8 cellular contexts compared by ENCODE assay signal in genomic region chr19:21505459-21506393, GRCh38. TPM values are rescaled to one million over a fixed set of nuclear protein-coding genes. Genes with fewer than 3 reads are reported as not detected.
DNase-seq lines count a peak whose midpoint lies in the region; ATAC-seq and TF ChIP-seq lines count a peak whose summit lies in the region.

Gene ZNF429 (plus strand): TSS chr19:21505602. CDS start chr19:21505772, 170 bp downstream.

- TF ChIP-seq CTCF in GM12865 (IDR thresholded peaks at IDR 0.05; ENCODE audit: insufficient read depth, low read depth, low read length, missing control alignments) = no peak
- TF ChIP-seq CTCF in type B pancreatic cell (conservative IDR thresholded peaks at IDR 0.05) = no peak

- peaks cover 35% of the 10 kb centered on the region for H3K36me3 Mint-ChIP-seq in type B pancreatic cell

- peak; percentile 100 for ATAC-seq in HG02763 (IDR thresholded peaks at IDR 0.05; ENCODE audit: unreplicated experiment)
- ATAC-seq in left cardiac atrium = peak; percentile 100

- no peaks in the 10 kb centered on the region for H3K9me3 Mint-ChIP-seq in type B pancreatic cell

- peak within 1 kb of the TSS; percentile 99 for H3K27ac Mint-ChIP-seq in type B pancreatic cell

- H3K27me3 Mint-ChIP-seq in type B pancreatic cell = no peaks in the 10 kb centered on the region

- intact Hi-C loops in left cardiac atrium (cut with DNase I) = no loop called here
- intact Hi-C loops in posterior cingulate gyrus (cut with DNase I) = loop anchor here (5.0 to 10.0 kb wide), 2 partner anchors 332 to 941 kb away; partner anchors contain the start of genes ZNF43 and ZNF737

- peaks cover 7% of the 10 kb centered on the region for H3K4me1 Mint-ChIP-seq in type B pancreatic cell (ENCODE audit: unreplicated experiment)

- H3K4me3 Mint-ChIP-seq in type B pancreatic cell = peak within 1 kb of the TSS; percentile 100

- DNase-seq in GM12865 (ENCODE audit: low read depth) (peak; percentile 96), NCI-H1417 treated with DMSO at 0.1 percent for 48 hours (lab: John Stamatoyannopoulos, UW) (peak; percentile 70), T follicular helper cell (ENCODE audit: low read depth) (peak; percentile 86), amniotic epithelial cell (ENCODE audit: low read depth) (peak; percentile 93), left cardiac atrium (peak; percentile 94), posterior cingulate gyrus (peak; percentile 86 to 99 (median 94)), type B pancreatic cell (ENCODE audit: extremely low spot score, unreplicated experiment) (peak; percentile 91)

- peak within 1 kb of the TSS; percentile 97 for H3K4me3 ChIP-seq in GM12865 (ENCODE audit: low read depth, low read length)

RNA-seq across cellular contexts. Expression of gene ZNF429, which starts in this region (rescaled TPM):
- 1 to 10 TPM; 6.2 to 8.7 TPM for total RNA-seq in left cardiac atrium
- total RNA-seq in type B pancreatic cell (ENCODE audit: low replicate concordance) = 18.2 and 20.6 TPM in 2 replicates

Comparison
In these comparisons a context has a peak if more than half of its experiments do, and no peak if none do; other contexts are left out.
1. Peak in every context shown above with its lines: DNase-seq, ATAC-seq and H3K4me3 ChIP-seq.